9 cellular contexts compared by ENCODE assay signal in the genomic region with DNA sequence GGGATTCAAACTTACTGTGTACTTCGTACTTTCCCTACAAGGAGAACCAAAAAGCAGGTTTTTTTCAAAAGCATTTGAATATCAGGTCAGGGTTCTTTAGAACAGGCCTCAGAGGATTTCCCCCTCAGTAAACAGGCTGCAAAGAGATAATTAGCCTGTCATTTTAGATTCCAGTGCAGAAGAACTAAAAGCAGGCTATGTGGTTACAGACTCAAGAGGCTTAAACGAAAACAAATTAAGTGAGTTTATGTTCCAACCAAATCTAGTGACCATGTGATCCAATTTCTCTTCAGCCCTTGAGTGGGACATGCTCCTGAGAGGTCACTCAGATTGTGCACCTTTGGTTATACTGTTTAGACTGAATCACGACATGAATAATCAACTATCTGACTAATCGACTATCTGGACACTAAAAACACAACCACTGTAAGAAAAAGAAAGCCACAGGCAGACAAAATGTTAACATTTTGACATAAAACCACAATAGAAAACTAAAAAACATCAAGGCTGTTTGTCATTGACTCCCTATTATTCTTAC. TPM values are rescaled to one million over a fixed set of nuclear protein-coding genes. Genes with fewer than 3 reads are reported as not detected.
DNase-seq lines count a peak whose midpoint lies in the region; ATAC-seq, FAIRE-seq and TF ChIP-seq lines count a peak whose summit lies in the region.
"Had no signal": no experiment of that assay in that cellular context is flagged by ENCODE, and none has a peak within 500 bp of the region (broad histone marks: within the 10 kb centered on the region; RNA-seq: fewer than 3 reads in every experiment).

No MANE protein-coding gene starts in this region.

- peaks cover 14% of the 10 kb centered on the region for H3K36me3 ChIP-seq in OCI-LY7 (ENCODE audit: insufficient read depth, low read length)

- peak overlapping the region; percentile 96 for H3K27ac ChIP-seq in OCI-LY7 (ENCODE audit: low read depth, low read length, poor library complexity, severe bottlenecking)
- no peak overlapping the region for H3K27ac ChIP-seq in foreskin keratinocyte

- peak overlapping the region; percentile 93 for H3K27ac Mint-ChIP-seq in mesothelial cell of epicardium

- TF ChIP-seq POLR2A in GM12892 (IDR thresholded peaks at IDR 0.05; ENCODE audit: low read depth, low read length): no peak

- no peaks in the 10 kb centered on the region for H4K20me1 ChIP-seq in OCI-LY7 (ENCODE audit: insufficient read depth, low read length)

- no peaks in the 10 kb centered on the region for H3K27me3 ChIP-seq in foreskin keratinocyte

- intact Hi-C loops in OCI-LY7 (cut with micrococcal nuclease; ENCODE audit: unreplicated experiment): loop anchor here (5.0 to 10.0 kb wide), 2 partner anchors 245 to 338 kb away; partner anchors contain the start of gene SPTLC2

- DNase-seq in GM12892 (ENCODE audit: insufficient read length) (no peak), OCI-LY7 (ENCODE audit: low spot score) (peak; percentile 84), mesothelial cell of epicardium (ENCODE audit: low spot score in 2 of 2, unreplicated experiment in 2 of 2) (no peak), C1 segment of cervical spinal cord (lab: John Stamatoyannopoulos, UW) (no peak), foreskin keratinocyte (no peak), NCI-H1930 (lab: John Stamatoyannopoulos, UW) (no peak), SIG-M5 (lab: John Stamatoyannopoulos, UW) (no peak)
- DNase-seq: stimulated activated CD4-positive, alpha-beta T cell treated with anti-CD3 and anti-CD28 coated beads, Interleukin-4, amount 100 ng/mL, for 1 hour had no signal

- ATAC-seq in GM21737 (IDR thresholded peaks at IDR 0.05; ENCODE audit: unreplicated experiment): peak; percentile 45
- ATAC-seq in foreskin keratinocyte: no peak

- peak; percentile 78 for FAIRE-seq in GM12892 (lab: Jason Lieb, UNC)

- no TSS peak for BruUV-seq in OCI-LY7 (replicated peaks; lab: Mats Ljungman, UMichigan)

- POLR2A ChIA-PET in OCI-LY7 (lab: Charles Lee): interaction anchor here (1.4 to 1.8 kb wide), 2 partner anchors 10 to 51 kb away, joined by 6 to 8 read pairs; no protein-coding TSS in a partner anchor

- peaks cover 84% of the 10 kb centered on the region for H3K79me2 ChIP-seq in OCI-LY7 (ENCODE audit: insufficient read depth, low read depth, low read length)

- CTCF ChIA-PET in OCI-LY7 (lab: Charles Lee; ENCODE audit: unreplicated experiment): no interaction called here

- no peaks in the 10 kb centered on the region for H3K9me3 ChIP-seq in OCI-LY7 (ENCODE audit: low read length)

- H3K4me1 Mint-ChIP-seq in mesothelial cell of epicardium: peaks cover 48% of the 10 kb centered on the region

- H3K9me3 Mint-ChIP-seq in mesothelial cell of epicardium: no peaks in the 10 kb centered on the region

- H3K9me2 ChIP-seq in OCI-LY7 (ENCODE audit: insufficient read depth, low read length): no peaks in the 10 kb centered on the region

- no peak overlapping the region for H3K4me3 Mint-ChIP-seq in mesothelial cell of epicardium

- TF ChIP-seq CTCF in OCI-LY7 (conservative IDR thresholded peaks at IDR 0.05; ENCODE audit: low read length): no peak
- TF ChIP-seq CTCF in mesothelial cell of epicardium (IDR thresholded peaks at IDR 0.05; ENCODE audit: unreplicated experiment): no peak
- TF ChIP-seq CTCF in foreskin keratinocyte (conservative IDR thresholded peaks at IDR 0.05): no peak

- no peak overlapping the region for H2AFZ ChIP-seq in OCI-LY7 (ENCODE audit: low read length)

- H3K36me3 Mint-ChIP-seq in mesothelial cell of epicardium: no peaks in the 10 kb centered on the region

- peak overlapping the region; percentile 79 for H3K4me2 ChIP-seq in OCI-LY7 (ENCODE audit: low read length)

- H3K27me3 Mint-ChIP-seq in mesothelial cell of epicardium (ENCODE audit: low read depth): no peaks in the 10 kb centered on the region

- H3K4me3 ChIP-seq in OCI-LY7 (ENCODE audit: low read depth, low read length, poor library complexity, severe bottlenecking): peak overlapping the region; percentile 63

- H3K4me1 ChIP-seq in OCI-LY7 (ENCODE audit: insufficient read depth, low read length, poor library complexity, severe bottlenecking) (peaks cover 64% of the 10 kb centered on the region), foreskin keratinocyte (no peaks in the 10 kb centered on the region)

RNA-seq across cellular contexts. Expression of gene TMED8, which starts 4.5 kb away (rescaled TPM):
- polyA plus RNA-seq in GM12892 (2012; ENCODE audit: missing spikeins): 24.4 TPM
- 19.5 and 21.9 TPM in 2 replicates for total RNA-seq in OCI-LY7 (2014; rRNA removed; shearing (Covaris generic))
- total RNA-seq in OCI-LY7 (2022) (45.4 and 46.2 TPM in 2 replicates), mesothelial cell of epicardium (14.1 to 14.4 TPM (median 14.4 TPM) in 3 replicates), foreskin keratinocyte (11.9 and 12.6 TPM in 2 replicates)
- polyA plus RNA-seq in foreskin keratinocyte: 2.4 and 2.8 TPM in 2 replicates

RNA-seq across cellular contexts. Expression of gene SAMD15, which starts 4.8 kb away (rescaled TPM):
- 1.2 TPM for polyA plus RNA-seq in GM12892 (2012; ENCODE audit: missing spikeins)
- 1.1 and 1.6 TPM in 2 replicates for total RNA-seq in OCI-LY7 (2014; rRNA removed; shearing (Covaris generic))
- 0.70 and 2.0 TPM in 2 replicates for total RNA-seq in OCI-LY7 (2022)
- total RNA-seq in mesothelial cell of epicardium: 2.0 to 3.4 TPM (median 2.1 TPM) in 3 replicates
- 0.63 and 0.88 TPM in 2 replicates for total RNA-seq in foreskin keratinocyte
- polyA plus RNA-seq in foreskin keratinocyte: 0.17 and 0.24 TPM in 2 replicates

RNA-seq across cellular contexts. Expression of gene NOXRED1, which starts 51.0 kb away (rescaled TPM):
- 0.59 TPM for polyA plus RNA-seq in GM12892 (2012; ENCODE audit: missing spikeins)
- 0.38 TPM in 1 of 2 replicates, not detected in the other for total RNA-seq in OCI-LY7 (2014; rRNA removed; shearing (Covaris generic))
- 0.50 and 0.74 TPM in 2 replicates for total RNA-seq in OCI-LY7 (2022)
- 0.63 to 1.1 TPM (median 0.84 TPM) in 3 replicates for total RNA-seq in mesothelial cell of epicardium
- 0.07 and 0.18 TPM in 2 replicates for total RNA-seq in foreskin keratinocyte
- 0.03 and 0.07 TPM in 2 replicates for polyA plus RNA-seq in foreskin keratinocyte

RNA-seq across cellular contexts. Expression of gene GSTZ1, which starts 51.5 kb away (rescaled TPM):
- polyA plus RNA-seq in GM12892 (2012; ENCODE audit: missing spikeins): 29.0 TPM
- total RNA-seq in OCI-LY7 (2014; rRNA removed; shearing (Covaris generic)): 39.9 and 43.0 TPM in 2 replicates
- total RNA-seq in OCI-LY7 (2022) (53.6 and 55.6 TPM in 2 replicates), mesothelial cell of epicardium (20.7 to 24.0 TPM (median 23.5 TPM) in 3 replicates), foreskin keratinocyte (17.1 and 18.5 TPM in 2 replicates)
- 22.1 and 24.8 TPM in 2 replicates for polyA plus RNA-seq in foreskin keratinocyte

RNA-seq across cellular contexts. Expression of gene POMT2, which starts 51.7 kb away (rescaled TPM):
- 4.1 TPM for polyA plus RNA-seq in GM12892 (2012; ENCODE audit: missing spikeins)
- 5.9 and 8.2 TPM in 2 replicates for total RNA-seq in OCI-LY7 (2014; rRNA removed; shearing (Covaris generic))
- total RNA-seq in OCI-LY7 (2022) (28.3 and 31.4 TPM in 2 replicates), mesothelial cell of epicardium (40.5 to 46.1 TPM (median 45.3 TPM) in 3 replicates), foreskin keratinocyte (16.6 and 18.2 TPM in 2 replicates)
- 14.9 and 18.6 TPM in 2 replicates for polyA plus RNA-seq in foreskin keratinocyte
